In genomic region chr6:38349795-38350194, GRCh38 we compare ENCODE assay signal across 18 cellular contexts.
DNase-seq lines count a peak whose midpoint lies in the region; ATAC-seq, FAIRE-seq and TF ChIP-seq lines count a peak whose summit lies in the region.
"Had no signal": no experiment of that assay in that cellular context is flagged by ENCODE, and none has a peak within 500 bp of the region (broad histone marks: within the 10 kb centered on the region; RNA-seq: fewer than 3 reads in every experiment).

No MANE protein-coding gene starts in this region.

- no peak overlapping the region for H3K4ac ChIP-seq in H1 (replicated peaks; ENCODE audit: insufficient read length, low read depth, low read length)

- no peak overlapping the region for H3K27ac Mint-ChIP-seq in activated naive CD8-positive, alpha-beta T cell treated with anti-CD3 and anti-CD28 coated beads, Interleukin-2, amount 50 U/mL, for 24 hours
- no peak overlapping the region for H3K27ac Mint-ChIP-seq in activated T-cell treated with anti-CD3 and anti-CD28 coated beads, Interleukin-2, amount 50 U/mL, for 72 hours
- H3K27ac Mint-ChIP-seq: activated B cell treated with CpG ODN at 0.5 μM for 24 hours; activated CD8-positive, alpha-beta memory T cell treated with anti-CD3 and anti-CD28 coated beads, Interleukin-2, amount 10 ng/mL, durations not matched to agents 7 days and 5 days had no signal

- no peaks in the 10 kb centered on the region for H3K79me2 ChIP-seq in H1 (ENCODE audit: control insufficient read depth in 1 of 2, insufficient read depth in 2 of 2, low read length in 2 of 2)

- DNase-seq in AG08396 (ENCODE audit: low spot score) (peak; percentile 64), LHCN-M2 (ENCODE audit: low read depth) (peak; percentile 32), H1 (ENCODE audit: low read depth in 1 of 2, low spot score in 2 of 2) (no peak), mucosa of gallbladder (ENCODE audit: low spot score) (peak; percentile 27), upper lobe of left lung (no peak)
- no peak for DNase-seq in activated naive CD8-positive, alpha-beta T cell treated with anti-CD3 and anti-CD28 coated beads, Interleukin-2, amount 50 U/mL, for 24 hours
- no peak for DNase-seq in activated T-cell treated with anti-CD3 and anti-CD28 coated beads, Interleukin-2, amount 50 U/mL, for 72 hours
- DNase-seq: activated B cell treated with CpG ODN at 0.5 μM for 24 hours; activated CD8-positive, alpha-beta memory T cell treated with anti-CD3 and anti-CD28 coated beads, Interleukin-2, amount 10 ng/mL, durations not matched to agents 7 days and 5 days; activated gamma-delta T cell treated with Interleukin-2 at 50 U/mL for 16 hours; AML-193; glutamatergic neuron; MG63; NCI-H2029; NCI-H524 treated with DMSO at 0.1 percent for 48 hours had no signal

- H2BK15ac ChIP-seq in H1 (ENCODE audit: low read length) = no peak overlapping the region

- H3K18ac ChIP-seq in H1 (ENCODE audit: extremely low read depth, low read length) = no peak overlapping the region

- H4K8ac ChIP-seq in H1 (ENCODE audit: extremely low read depth, insufficient read depth, low read length) = no peak overlapping the region

- no peaks in the 10 kb centered on the region for H3K27me3 ChIP-seq in H1 (replicated peaks in 1 of 4; ENCODE audit: control insufficient read depth in 3 of 4, extremely low read depth in 1 of 4, insufficient read depth in 3 of 4, low read length in 3 of 4)
- H3K27me3 ChIP-seq in upper lobe of left lung = no peaks in the 10 kb centered on the region
- H3K27me3 ChIP-seq: MG63, suprapubic skin had no signal

- no peak overlapping the region for H3K56ac ChIP-seq in H1 (replicated peaks; ENCODE audit: insufficient read length, low read depth, low read length)

- no peak overlapping the region for H2AFZ ChIP-seq in H1 (ENCODE audit: low read length)

- TF ChIP-seq POLR2A in H1 (IDR thresholded peaks at IDR 0.05; ENCODE audit: control extremely low read depth in 1 of 2, low read depth in 2 of 2, low read length in 2 of 2) (no peak), upper lobe of left lung (IDR thresholded peaks at IDR 0.05) (no peak)

- no peaks in the 10 kb centered on the region for H3K9me3 Mint-ChIP-seq in activated naive CD8-positive, alpha-beta T cell treated with anti-CD3 and anti-CD28 coated beads, Interleukin-2, amount 50 U/mL, for 24 hours
- H3K9me3 Mint-ChIP-seq in activated T-cell treated with anti-CD3 and anti-CD28 coated beads, Interleukin-2, amount 50 U/mL, for 72 hours = no peaks in the 10 kb centered on the region
- H3K9me3 Mint-ChIP-seq: activated B cell treated with CpG ODN at 0.5 μM for 24 hours had no signal

- H3K4me3 Mint-ChIP-seq in activated naive CD8-positive, alpha-beta T cell treated with anti-CD3 and anti-CD28 coated beads, Interleukin-2, amount 50 U/mL, for 24 hours = no peak overlapping the region
- H3K4me3 Mint-ChIP-seq in activated T-cell treated with anti-CD3 and anti-CD28 coated beads, Interleukin-2, amount 50 U/mL, for 72 hours = no peak overlapping the region
- H3K4me3 Mint-ChIP-seq: activated B cell treated with CpG ODN at 0.5 μM for 24 hours; activated CD8-positive, alpha-beta memory T cell treated with anti-CD3 and anti-CD28 coated beads, Interleukin-2, amount 10 ng/mL, durations not matched to agents 7 days and 5 days had no signal

- POLR2A ChIA-PET in H1 (lab: Charles Lee; ENCODE audit: partially characterized antibody) = no interaction called here

- H3K79me1 ChIP-seq in H1 (ENCODE audit: low read depth, low read length) = no peaks in the 10 kb centered on the region

- no peak overlapping the region for H3K23ac ChIP-seq in H1 (ENCODE audit: insufficient read length)

- no peak for TF ChIP-seq CTCF in H1 (IDR thresholded peaks at IDR 0.05; ENCODE audit: control extremely low read depth in 1 of 3, insufficient read depth in 1 of 3, low read depth in 1 of 3, low read length in 3 of 3)
- TF ChIP-seq CTCF in upper lobe of left lung (IDR thresholded peaks at IDR 0.05) = no peak

- H3K36me3 Mint-ChIP-seq in activated naive CD8-positive, alpha-beta T cell treated with anti-CD3 and anti-CD28 coated beads, Interleukin-2, amount 50 U/mL, for 24 hours (ENCODE audit: low read depth) = no peaks in the 10 kb centered on the region
- no peaks in the 10 kb centered on the region for H3K36me3 Mint-ChIP-seq in activated T-cell treated with anti-CD3 and anti-CD28 coated beads, Interleukin-2, amount 50 U/mL, for 72 hours (ENCODE audit: insufficient read depth in 2 of 2)
- H3K36me3 Mint-ChIP-seq: activated CD8-positive, alpha-beta memory T cell treated with anti-CD3 and anti-CD28 coated beads, Interleukin-2, amount 10 ng/mL, durations not matched to agents 7 days and 5 days had no signal

- H2BK20ac ChIP-seq in H1 (ENCODE audit: low read length) = no peak overlapping the region

- TF ChIP-seq RAD21 in H1 (IDR thresholded peaks at IDR 0.05 in 1 of 2, conservative IDR thresholded peaks at IDR 0.05 in 1 of 2; ENCODE audit: low read depth in 2 of 2, low read length in 2 of 2) = no peak

- no peak overlapping the region for H3K14ac ChIP-seq in H1 (ENCODE audit: insufficient read length)

- H3K9me3 ChIP-seq in H1 (ENCODE audit: insufficient read depth in 2 of 2, low read depth in 1 of 2, low read length in 1 of 2) = no peaks in the 10 kb centered on the region
- no peaks in the 10 kb centered on the region for H3K9me3 ChIP-seq in upper lobe of left lung
- H3K9me3 ChIP-seq: MG63, prostate gland, suprapubic skin had no signal

- no peaks in the 10 kb centered on the region for H3K4me1 Mint-ChIP-seq in activated naive CD8-positive, alpha-beta T cell treated with anti-CD3 and anti-CD28 coated beads, Interleukin-2, amount 50 U/mL, for 24 hours
- H3K4me1 Mint-ChIP-seq in activated T-cell treated with anti-CD3 and anti-CD28 coated beads, Interleukin-2, amount 50 U/mL, for 72 hours (ENCODE audit: low read depth) = peaks cover 4% of the 10 kb centered on the region

- no peak overlapping the region for H2AK5ac ChIP-seq in H1 (ENCODE audit: low read depth, low read length)

- H3K36me3 ChIP-seq in H1 (ENCODE audit: control insufficient read depth in 2 of 4, insufficient read depth in 4 of 4, low read length in 3 of 4) = no peaks in the 10 kb centered on the region
- H3K36me3 ChIP-seq in upper lobe of left lung = no peaks in the 10 kb centered on the region
- H3K36me3 ChIP-seq: MG63, prostate gland, suprapubic skin had no signal

- no peak overlapping the region for H3K9ac ChIP-seq in H1 (replicated peaks in 1 of 4; ENCODE audit: extremely low read depth in 1 of 4, low read depth in 3 of 4, low read length in 3 of 4)

- no peaks in the 10 kb centered on the region for H4K20me1 ChIP-seq in H1 (replicated peaks in 1 of 2; ENCODE audit: control insufficient read depth in 1 of 2, insufficient read depth in 2 of 2, low read length in 2 of 2)

- no peak overlapping the region for H3K27ac ChIP-seq in H1 (ENCODE audit: low read depth, low read length)
- H3K27ac ChIP-seq in upper lobe of left lung = no peak overlapping the region
- H3K27ac ChIP-seq: prostate gland, suprapubic skin had no signal

- CTCF ChIA-PET in H1 (lab: Charles Lee; ENCODE audit: partially characterized antibody) = interaction anchor here (1.2 to 1.7 kb wide), 2 partner anchors 13 to 15 kb away, joined by 3 to 5 read pairs; no protein-coding TSS in a partner anchor

- no peak for TF ChIP-seq EP300 in H1 (IDR thresholded peaks at IDR 0.05; ENCODE audit: borderline replicate concordance in 1 of 2, low read depth in 2 of 2, low read length in 2 of 2)
- TF ChIP-seq EP300 in upper lobe of left lung (IDR thresholded peaks at IDR 0.05) = no peak

- no peak overlapping the region for H4K91ac ChIP-seq in H1 (replicated peaks; ENCODE audit: insufficient read length, low read length)

- FAIRE-seq in H1 (lab: Jason Lieb, UNC) = no peak

- no peak overlapping the region for H3K4me2 ChIP-seq in H1 (ENCODE audit: insufficient read depth in 1 of 2, low read depth in 2 of 2, low read length in 2 of 2)

- H3K27me3 Mint-ChIP-seq in activated naive CD8-positive, alpha-beta T cell treated with anti-CD3 and anti-CD28 coated beads, Interleukin-2, amount 50 U/mL, for 24 hours = no peaks in the 10 kb centered on the region
- H3K27me3 Mint-ChIP-seq in activated T-cell treated with anti-CD3 and anti-CD28 coated beads, Interleukin-2, amount 50 U/mL, for 72 hours (ENCODE audit: low read depth) = no peaks in the 10 kb centered on the region
- H3K27me3 Mint-ChIP-seq: activated B cell treated with CpG ODN at 0.5 μM for 24 hours; activated CD8-positive, alpha-beta memory T cell treated with anti-CD3 and anti-CD28 coated beads, Interleukin-2, amount 10 ng/mL, durations not matched to agents 7 days and 5 days had no signal

- H4K5ac ChIP-seq in H1 (ENCODE audit: insufficient read length, low read depth, low read length) = no peak overlapping the region

- H2BK120ac ChIP-seq in H1 (replicated peaks; ENCODE audit: low read depth, low read length) = no peak overlapping the region

- no peak overlapping the region for H2BK5ac ChIP-seq in H1 (ENCODE audit: low read depth, low read length)

- ATAC-seq in upper lobe of left lung (ENCODE audit: low FRiP score in 2 of 2) (no peak), HG02970 (IDR thresholded peaks at IDR 0.05; ENCODE audit: low FRiP score, unreplicated experiment) (no peak)
- no peak for ATAC-seq in activated naive CD8-positive, alpha-beta T cell treated with anti-CD3 and anti-CD28 coated beads, Interleukin-2, amount 50 U/mL, for 24 hours
- ATAC-seq in activated T-cell treated with anti-CD3 and anti-CD28 coated beads, Interleukin-2, amount 50 U/mL, for 72 hours (replicated peaks in 1 of 2) = no peak
- ATAC-seq: activated CD8-positive, alpha-beta memory T cell treated with anti-CD3 and anti-CD28 coated beads, Interleukin-2, amount 10 ng/mL, durations not matched to agents 7 days and 5 days had no signal

- no peaks in the 10 kb centered on the region; the same call in 1 of the 2 replicates for H3K23me2 ChIP-seq in H1 (ENCODE audit: low read depth, low read length)

- no peak overlapping the region for H3K4me3 ChIP-seq in H1 (ENCODE audit: extremely low read depth in 1 of 4, insufficient read depth in 2 of 4, low read depth in 3 of 4, low read length in 4 of 4)
- H3K4me3 ChIP-seq in upper lobe of left lung = no peak overlapping the region
- H3K4me3 ChIP-seq: MG63, prostate gland, suprapubic skin had no signal

- H3K4me1 ChIP-seq in H1 (replicated peaks in 1 of 4; ENCODE audit: control insufficient read depth in 3 of 4, insufficient read depth in 4 of 4, low read length in 3 of 4) = peaks cover 0 to 6% (median 4%) of the 10 kb centered on the region in 4 experiments; a peak in 2 of 7 replicates
- peaks cover 0 to 3% (median 1%) of the 10 kb centered on the region in 4 donors for H3K4me1 ChIP-seq in upper lobe of left lung
- H3K4me1 ChIP-seq: prostate gland had no signal

- H2BK12ac ChIP-seq in H1 (ENCODE audit: low read depth, low read length) = no peak overlapping the region

- 85% methylated on average over 3 of the region's 3 CpGs; no CpG with 5 or more reads in 1 of the 2 experiments for WGBS in H1 (ENCODE audit: extremely low coverage in 1 of 2, insufficient coverage in 1 of 2, insufficient read length in 1 of 2, insufficient replicate concordance in 2 of 2, low coverage in 1 of 2, low lambda C conversion rate in 2 of 2, missing lambda C conversion rate in 1 of 2), 2 experiments
- 92 to 94% methylated on average over 3 of the region's 3 CpGs for WGBS in upper lobe of left lung, 2 donors

TF ChIP-seq in H1, 55 proteins besides CTCF, POLR2A, EP300 and RAD21 (continues in another document):
- TF ChIP-seq EZH2 (IDR thresholded peaks at IDR 0.05; ENCODE audit: low read depth, low read length, severe bottlenecking) = no peak
- no peak for TF ChIP-seq SIRT6 (IDR thresholded peaks at IDR 0.05; ENCODE audit: low read length)

Comparison
In these comparisons a context has a peak if more than half of its experiments do, and no peak if none do; other contexts are left out.
1. DNase-seq: peak in AG08396 (single experiment), LHCN-M2 (single experiment) and mucosa of gallbladder (single experiment); none in H1 (0 of 2), upper lobe of left lung (0 of 2), activated naive CD8-positive, alpha-beta T cell treated with anti-CD3 and anti-CD28 coated beads, Interleukin-2, amount 50 U/mL, for 24 hours (single experiment) and activated T-cell treated with anti-CD3 and anti-CD28 coated beads, Interleukin-2, amount 50 U/mL, for 72 hours (0 of 2).